In the genomic region with DNA sequence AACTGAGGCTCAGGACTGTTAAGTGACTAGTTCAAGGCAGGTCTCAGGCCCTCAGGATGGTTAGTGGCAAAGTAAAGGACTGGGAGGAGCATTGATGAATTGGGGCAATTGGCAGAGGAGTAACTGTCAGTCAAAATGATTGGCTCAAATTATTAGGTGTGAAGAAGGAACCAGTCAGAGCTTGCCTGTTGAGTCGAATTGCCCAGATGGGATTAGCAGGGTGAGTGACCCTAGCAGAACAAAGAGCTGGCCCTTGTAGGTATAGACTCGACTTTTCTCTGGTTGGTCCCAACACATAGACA, we compare ENCODE assay signal across 1 cellular context.
TF ChIP-seq lines count a peak whose summit lies in the region.

No MANE protein-coding gene starts in this region.

TF ChIP-seq in GM23338, 12 proteins besides CTCF, POLR2A, EP300 and RAD21 (continued from another document):
- TF ChIP-seq, protein P1, sequence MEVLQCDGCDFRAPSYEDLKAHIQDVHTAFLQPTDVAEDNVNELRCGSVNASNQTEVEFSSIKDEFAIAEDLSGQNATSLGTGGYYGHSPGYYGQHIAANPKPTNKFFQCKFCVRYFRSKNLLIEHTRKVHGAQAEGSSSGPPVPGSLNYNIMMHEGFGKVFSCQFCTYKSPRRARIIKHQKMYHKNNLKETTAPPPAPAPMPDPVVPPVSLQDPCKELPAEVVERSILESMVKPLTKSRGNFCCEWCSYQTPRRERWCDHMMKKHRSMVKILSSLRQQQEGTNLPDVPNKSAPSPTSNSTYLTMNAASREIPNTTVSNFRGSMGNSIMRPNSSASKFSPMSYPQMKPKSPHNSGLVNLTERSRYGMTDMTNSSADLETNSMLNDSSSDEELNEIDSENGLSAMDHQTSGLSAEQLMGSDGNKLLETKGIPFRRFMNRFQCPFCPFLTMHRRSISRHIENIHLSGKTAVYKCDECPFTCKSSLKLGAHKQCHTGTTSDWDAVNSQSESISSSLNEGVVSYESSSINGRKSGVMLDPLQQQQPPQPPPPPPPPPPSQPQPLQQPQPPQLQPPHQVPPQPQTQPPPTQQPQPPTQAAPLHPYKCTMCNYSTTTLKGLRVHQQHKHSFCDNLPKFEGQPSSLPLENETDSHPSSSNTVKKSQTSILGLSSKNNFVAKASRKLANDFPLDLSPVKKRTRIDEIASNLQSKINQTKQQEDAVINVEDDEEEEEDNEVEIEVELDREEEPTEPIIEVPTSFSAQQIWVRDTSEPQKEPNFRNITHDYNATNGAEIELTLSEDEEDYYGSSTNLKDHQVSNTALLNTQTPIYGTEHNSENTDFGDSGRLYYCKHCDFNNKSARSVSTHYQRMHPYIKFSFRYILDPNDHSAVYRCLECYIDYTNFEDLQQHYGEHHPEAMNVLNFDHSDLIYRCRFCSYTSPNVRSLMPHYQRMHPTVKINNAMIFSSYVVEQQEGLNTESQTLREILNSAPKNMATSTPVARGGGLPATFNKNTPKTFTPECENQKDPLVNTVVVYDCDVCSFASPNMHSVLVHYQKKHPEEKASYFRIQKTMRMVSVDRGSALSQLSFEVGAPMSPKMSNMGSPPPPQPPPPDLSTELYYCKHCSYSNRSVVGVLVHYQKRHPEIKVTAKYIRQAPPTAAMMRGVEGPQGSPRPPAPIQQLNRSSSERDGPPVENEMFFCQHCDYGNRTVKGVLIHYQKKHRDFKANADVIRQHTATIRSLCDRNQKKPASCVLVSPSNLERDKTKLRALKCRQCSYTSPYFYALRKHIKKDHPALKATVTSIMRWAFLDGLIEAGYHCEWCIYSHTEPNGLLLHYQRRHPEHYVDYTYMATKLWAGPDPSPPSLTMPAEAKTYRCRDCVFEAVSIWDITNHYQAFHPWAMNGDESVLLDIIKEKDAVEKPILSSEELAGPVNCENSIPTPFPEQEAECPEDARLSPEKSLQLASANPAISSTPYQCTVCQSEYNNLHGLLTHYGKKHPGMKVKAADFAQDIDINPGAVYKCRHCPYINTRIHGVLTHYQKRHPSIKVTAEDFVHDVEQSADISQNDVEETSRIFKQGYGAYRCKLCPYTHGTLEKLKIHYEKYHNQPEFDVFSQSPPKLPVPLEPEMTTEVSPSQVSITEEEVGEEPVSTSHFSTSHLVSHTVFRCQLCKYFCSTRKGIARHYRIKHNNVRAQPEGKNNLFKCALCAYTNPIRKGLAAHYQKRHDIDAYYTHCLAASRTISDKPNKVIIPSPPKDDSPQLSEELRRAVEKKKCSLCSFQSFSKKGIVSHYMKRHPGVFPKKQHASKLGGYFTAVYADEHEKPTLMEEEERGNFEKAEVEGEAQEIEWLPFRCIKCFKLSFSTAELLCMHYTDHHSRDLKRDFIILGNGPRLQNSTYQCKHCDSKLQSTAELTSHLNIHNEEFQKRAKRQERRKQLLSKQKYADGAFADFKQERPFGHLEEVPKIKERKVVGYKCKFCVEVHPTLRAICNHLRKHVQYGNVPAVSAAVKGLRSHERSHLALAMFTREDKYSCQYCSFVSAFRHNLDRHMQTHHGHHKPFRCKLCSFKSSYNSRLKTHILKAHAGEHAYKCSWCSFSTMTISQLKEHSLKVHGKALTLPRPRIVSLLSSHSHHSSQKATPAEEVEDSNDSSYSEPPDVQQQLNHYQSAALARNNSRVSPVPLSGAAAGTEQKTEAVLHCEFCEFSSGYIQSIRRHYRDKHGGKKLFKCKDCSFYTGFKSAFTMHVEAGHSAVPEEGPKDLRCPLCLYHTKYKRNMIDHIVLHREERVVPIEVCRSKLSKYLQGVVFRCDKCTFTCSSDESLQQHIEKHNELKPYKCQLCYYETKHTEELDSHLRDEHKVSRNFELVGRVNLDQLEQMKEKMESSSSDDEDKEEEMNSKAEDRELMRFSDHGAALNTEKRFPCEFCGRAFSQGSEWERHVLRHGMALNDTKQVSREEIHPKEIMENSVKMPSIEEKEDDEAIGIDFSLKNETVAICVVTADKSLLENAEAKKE (CRISPR knock-in tag; IDR thresholded peaks at IDR 0.05), result no peak
